In the genomic region with DNA sequence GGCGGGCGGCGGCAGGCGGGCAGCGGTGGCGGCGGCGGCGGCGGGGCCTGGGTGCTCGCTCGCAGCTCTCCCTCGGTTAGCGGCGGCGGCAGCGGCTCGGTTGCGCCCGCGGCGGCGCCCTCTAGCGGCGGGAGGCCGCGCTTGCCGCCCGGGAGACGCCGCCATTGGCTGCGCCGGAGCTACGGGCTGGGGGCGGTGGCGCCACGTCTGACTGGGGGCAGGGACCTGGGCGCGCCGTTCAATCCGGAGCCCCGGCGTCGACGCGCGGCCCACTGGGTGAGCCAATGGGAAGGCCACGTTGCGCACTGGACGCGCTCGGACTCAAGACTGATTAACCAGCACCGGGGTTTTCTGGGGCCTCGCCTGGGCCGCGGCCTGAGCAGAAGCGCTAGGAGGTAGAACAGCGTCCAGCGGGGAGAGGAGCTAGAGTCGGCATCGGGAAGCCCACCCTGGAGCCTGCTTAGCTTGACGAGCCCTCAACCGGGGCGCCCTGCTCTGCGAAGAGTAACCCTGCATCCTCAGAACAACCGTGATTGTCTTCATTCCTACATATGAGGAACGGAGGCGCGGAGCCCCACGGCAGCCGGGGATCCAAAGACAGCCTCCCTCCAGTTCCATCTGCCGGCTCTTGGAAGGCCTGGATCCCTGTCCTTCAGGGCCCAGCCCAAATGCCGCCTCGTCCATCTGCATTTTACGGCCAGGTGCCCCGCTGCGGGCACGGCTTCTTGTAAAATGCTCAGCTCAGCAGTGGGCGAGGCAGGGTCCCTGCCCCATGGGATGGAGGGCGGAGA, we compare ENCODE assay signal across 1 cellular context.
TF ChIP-seq lines count a peak whose summit lies in the region.

A gene with protein sequence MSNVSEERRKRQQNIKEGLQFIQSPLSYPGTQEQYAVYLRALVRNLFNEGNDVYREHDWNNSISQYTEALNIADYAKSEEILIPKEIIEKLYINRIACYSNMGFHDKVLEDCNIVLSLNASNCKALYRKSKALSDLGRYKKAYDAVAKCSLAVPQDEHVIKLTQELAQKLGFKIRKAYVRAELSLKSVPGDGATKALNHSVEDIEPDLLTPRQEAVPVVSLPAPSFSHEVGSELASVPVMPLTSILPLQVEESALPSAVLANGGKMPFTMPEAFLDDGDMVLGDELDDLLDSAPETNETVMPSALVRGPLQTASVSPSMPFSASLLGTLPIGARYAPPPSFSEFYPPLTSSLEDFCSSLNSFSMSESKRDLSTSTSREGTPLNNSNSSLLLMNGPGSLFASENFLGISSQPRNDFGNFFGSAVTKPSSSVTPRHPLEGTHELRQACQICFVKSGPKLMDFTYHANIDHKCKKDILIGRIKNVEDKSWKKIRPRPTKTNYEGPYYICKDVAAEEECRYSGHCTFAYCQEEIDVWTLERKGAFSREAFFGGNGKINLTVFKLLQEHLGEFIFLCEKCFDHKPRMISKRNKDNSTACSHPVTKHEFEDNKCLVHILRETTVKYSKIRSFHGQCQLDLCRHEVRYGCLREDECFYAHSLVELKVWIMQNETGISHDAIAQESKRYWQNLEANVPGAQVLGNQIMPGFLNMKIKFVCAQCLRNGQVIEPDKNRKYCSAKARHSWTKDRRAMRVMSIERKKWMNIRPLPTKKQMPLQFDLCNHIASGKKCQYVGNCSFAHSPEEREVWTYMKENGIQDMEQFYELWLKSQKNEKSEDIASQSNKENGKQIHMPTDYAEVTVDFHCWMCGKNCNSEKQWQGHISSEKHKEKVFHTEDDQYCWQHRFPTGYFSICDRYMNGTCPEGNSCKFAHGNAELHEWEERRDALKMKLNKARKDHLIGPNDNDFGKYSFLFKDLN (minus strand): TSS at position 93 of the 791 bp plus-strand sequence. CDS start 14,904 bp downstream, outside the sequence.

TF ChIP-seq in HCT116, 20 proteins besides CTCF, POLR2A, EP300 and RAD21 (continued from another document):
- no peak for TF ChIP-seq REST (IDR thresholded peaks at IDR 0.05; ENCODE audit: low read depth)
- TF ChIP-seq SP1 (IDR thresholded peaks at IDR 0.05; ENCODE audit: low read depth): peak; percentile 68
- TF ChIP-seq JUND (IDR thresholded peaks at IDR 0.05): no peak
- peak; percentile 86 for TF ChIP-seq ZFX (IDR thresholded peaks at IDR 0.05)
- TF ChIP-seq, protein P1, sequence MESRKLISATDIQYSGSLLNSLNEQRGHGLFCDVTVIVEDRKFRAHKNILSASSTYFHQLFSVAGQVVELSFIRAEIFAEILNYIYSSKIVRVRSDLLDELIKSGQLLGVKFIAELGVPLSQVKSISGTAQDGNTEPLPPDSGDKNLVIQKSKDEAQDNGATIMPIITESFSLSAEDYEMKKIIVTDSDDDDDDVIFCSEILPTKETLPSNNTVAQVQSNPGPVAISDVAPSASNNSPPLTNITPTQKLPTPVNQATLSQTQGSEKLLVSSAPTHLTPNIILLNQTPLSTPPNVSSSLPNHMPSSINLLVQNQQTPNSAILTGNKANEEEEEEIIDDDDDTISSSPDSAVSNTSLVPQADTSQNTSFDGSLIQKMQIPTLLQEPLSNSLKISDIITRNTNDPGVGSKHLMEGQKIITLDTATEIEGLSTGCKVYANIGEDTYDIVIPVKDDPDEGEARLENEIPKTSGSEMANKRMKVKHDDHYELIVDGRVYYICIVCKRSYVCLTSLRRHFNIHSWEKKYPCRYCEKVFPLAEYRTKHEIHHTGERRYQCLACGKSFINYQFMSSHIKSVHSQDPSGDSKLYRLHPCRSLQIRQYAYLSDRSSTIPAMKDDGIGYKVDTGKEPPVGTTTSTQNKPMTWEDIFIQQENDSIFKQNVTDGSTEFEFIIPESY (IDR thresholded peaks at IDR 0.05; ENCODE audit: extremely low read depth, insufficient replicate concordance, low read length): no peak
- peak; percentile 96 for TF ChIP-seq POLR2AphosphoS5 (IDR thresholded peaks at IDR 0.05; ENCODE audit: low read depth, low read length)
- no peak; the same call in 1 of the 2 replicates for TF ChIP-seq CBX3 (IDR thresholded peaks at IDR 0.05; ENCODE audit: low read depth)
- TF ChIP-seq, protein P2, sequence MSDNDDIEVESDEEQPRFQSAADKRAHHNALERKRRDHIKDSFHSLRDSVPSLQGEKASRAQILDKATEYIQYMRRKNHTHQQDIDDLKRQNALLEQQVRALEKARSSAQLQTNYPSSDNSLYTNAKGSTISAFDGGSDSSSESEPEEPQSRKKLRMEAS (IDR thresholded peaks at IDR 0.05): peak; percentile 61
- TF ChIP-seq EZH2phosphoT487 (IDR thresholded peaks at IDR 0.05; ENCODE audit: borderline replicate concordance): no peak
- no peak for TF ChIP-seq CEBPB (IDR thresholded peaks at IDR 0.05; ENCODE audit: low read depth)
- no peak for TF ChIP-seq TCF7L2 (IDR thresholded peaks at IDR 0.05; ENCODE audit: borderline replicate concordance, extremely low read depth, insufficient read depth, insufficient read length)
- no peak for TF ChIP-seq SRF (IDR thresholded peaks at IDR 0.05; ENCODE audit: low read depth)
- no peak for TF ChIP-seq ZNF274 (IDR thresholded peaks at IDR 0.05; ENCODE audit: low read depth, low read length)
- TF ChIP-seq EGR1 (IDR thresholded peaks at IDR 0.05; ENCODE audit: low read depth): no peak
- no peak for TF ChIP-seq EZH2 (IDR thresholded peaks at IDR 0.05)
- TF ChIP-seq YY1 (IDR thresholded peaks at IDR 0.05; ENCODE audit: extremely low read depth, insufficient replicate concordance, low read depth, low read length): peak; percentile 18
TF ChIP-seq in HCT116: peak in this region for 6.
